In the genomic region with DNA sequence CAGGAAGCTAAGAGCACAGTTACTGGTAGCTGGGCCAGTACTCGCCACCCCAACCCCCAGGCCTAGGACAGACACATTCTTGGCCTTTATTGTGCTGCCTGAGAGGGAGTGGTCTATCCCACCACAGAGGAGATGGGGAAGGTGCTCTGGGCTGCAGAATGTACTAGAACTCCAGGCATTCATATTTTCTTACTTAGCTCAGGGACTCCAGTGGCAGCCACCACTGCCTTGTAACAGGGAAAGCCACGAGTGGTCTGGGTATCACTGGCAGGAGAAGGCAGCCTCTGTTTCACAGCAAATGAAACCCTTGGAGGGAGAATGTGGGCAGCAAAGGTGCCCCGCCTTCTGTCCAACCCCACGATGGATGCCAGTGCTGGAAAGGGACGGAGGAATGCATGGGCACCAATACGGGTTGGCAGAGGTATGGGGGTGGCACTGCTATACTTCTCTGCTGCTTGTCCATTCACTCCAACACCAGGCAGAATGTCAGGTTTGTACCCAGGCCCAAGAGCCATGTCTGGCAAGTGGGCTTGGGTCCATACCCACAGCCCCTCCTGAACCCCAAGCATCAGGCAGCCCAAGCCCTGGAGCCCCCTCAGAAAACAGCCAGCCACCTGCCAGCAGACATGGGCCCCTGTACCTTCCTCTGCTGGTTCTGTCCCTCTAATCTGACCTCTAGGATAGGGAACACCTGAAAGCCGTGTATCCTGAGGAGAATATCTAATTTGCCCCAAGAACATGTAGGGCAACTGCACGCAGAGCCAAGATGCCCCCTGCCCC, we compare ENCODE assay signal across 17 cellular contexts. TPM values are rescaled to one million over a fixed set of nuclear protein-coding genes. Genes with fewer than 3 reads are reported as not detected.
DNase-seq lines count a peak whose midpoint lies in the region; ATAC-seq, FAIRE-seq and TF ChIP-seq lines count a peak whose summit lies in the region.
"Had no signal": no experiment of that assay in that cellular context is flagged by ENCODE, and none has a peak within 500 bp of the region (broad histone marks: within the 10 kb centered on the region; RNA-seq: fewer than 3 reads in every experiment).

No MANE protein-coding gene starts in this region.

- FAIRE-seq in RCC 7860 (lab: Jason Lieb, UNC): no peak
- FAIRE-seq: A549 had no signal

- no peaks in the 10 kb centered on the region for H3K36me3 ChIP-seq in psoas muscle (ENCODE audit: insufficient read depth in 1 of 2, low read depth in 1 of 2)
- H3K36me3 ChIP-seq in vagina: no peaks in the 10 kb centered on the region
- H3K36me3 ChIP-seq: brain microvascular endothelial cell had no signal

- peaks cover 8% of the 10 kb centered on the region for H3K27me3 Mint-ChIP-seq in activated CD4-positive, alpha-beta T cell treated with anti-CD3 and anti-CD28 coated beads, Interleukin-2, amount 10 ng/mL, durations not matched to agents 7 days and 5 days

- intact Hi-C loops in Right ventricle myocardium superior (cut with DNase I) (no loop called here), Right ventricle myocardium inferior (cut with DNase I) (no loop called here), psoas muscle (cut with DNase I) (no loop called here), vagina (cut with DNase I) (no loop called here)

- no peak for TF ChIP-seq POLR2A in vagina (IDR thresholded peaks at IDR 0.05)

- POLR2A ChIA-PET in activated CD4-positive, alpha-beta T cell treated with anti-CD3 and anti-CD28 coated beads, Interleukin-2, amount 10 ng/mL, durations not matched to agents 7 days and 5 days (lab: Charles Lee): no interaction called here

- DNase-seq in Right ventricle myocardium superior (no peak), Right ventricle myocardium inferior (ENCODE audit: missing footprints) (no peak), islet precursor cell (peak; percentile 70), psoas muscle (no peak), vagina (ENCODE audit: extremely low spot score in 2 of 2) (no peak), RCC 7860 (ENCODE audit: low spot score) (no peak)
- no peak for DNase-seq in activated CD4-positive, alpha-beta T cell treated with anti-CD3 and anti-CD28 coated beads, Interleukin-2, amount 10 ng/mL, durations not matched to agents 7 days and 5 days
- DNase-seq: activated B cell treated with CpG ODN at 0.5 μM for 24 hours; activated naive CD4-positive, alpha-beta T cell treated with Interleukin-2 at 50 U/mL for 16 hours; DMS53; NCI-H1417 treated with DMSO at 0.1 percent for 48 hours had no signal

- H3K4me1 ChIP-seq in psoas muscle (peaks cover 10% of the 10 kb centered on the region), vagina (peaks cover 79% of the 10 kb centered on the region)

- no peak overlapping the region for H3K4me3 Mint-ChIP-seq in activated CD4-positive, alpha-beta T cell treated with anti-CD3 and anti-CD28 coated beads, Interleukin-2, amount 10 ng/mL, durations not matched to agents 7 days and 5 days
- H3K4me3 Mint-ChIP-seq: activated B cell treated with CpG ODN at 0.5 μM for 24 hours had no signal

- H3K27ac ChIP-seq in psoas muscle (peak overlapping the region; percentile 9), vagina (peak overlapping the region; percentile 32)
- H3K27ac ChIP-seq: A549, brain microvascular endothelial cell had no signal

- no peak for TF ChIP-seq CTCF in psoas muscle (IDR thresholded peaks at IDR 0.05)
- no peak for TF ChIP-seq CTCF in vagina (IDR thresholded peaks at IDR 0.05)

- no peak overlapping the region for H3K27ac Mint-ChIP-seq in activated CD4-positive, alpha-beta T cell treated with anti-CD3 and anti-CD28 coated beads, Interleukin-2, amount 10 ng/mL, durations not matched to agents 7 days and 5 days
- H3K27ac Mint-ChIP-seq: activated B cell treated with CpG ODN at 0.5 μM for 24 hours had no signal

- no peak overlapping the region for H3K4me3 ChIP-seq in psoas muscle
- no peak overlapping the region for H3K4me3 ChIP-seq in vagina
- H3K4me3 ChIP-seq: A549 had no signal

- ATAC-seq in Right ventricle myocardium superior (ENCODE audit: poor library complexity) (peak; percentile 34), Right ventricle myocardium inferior (no peak), psoas muscle (no peak), HG03045 (IDR thresholded peaks at IDR 0.05; ENCODE audit: unreplicated experiment) (no peak)
- ATAC-seq: A549 had no signal

- no peaks in the 10 kb centered on the region for H3K9me3 Mint-ChIP-seq in activated CD4-positive, alpha-beta T cell treated with anti-CD3 and anti-CD28 coated beads, Interleukin-2, amount 10 ng/mL, durations not matched to agents 7 days and 5 days
- H3K9me3 Mint-ChIP-seq: activated B cell treated with CpG ODN at 0.5 μM for 24 hours had no signal

- H3K36me3 Mint-ChIP-seq in activated CD4-positive, alpha-beta T cell treated with anti-CD3 and anti-CD28 coated beads, Interleukin-2, amount 10 ng/mL, durations not matched to agents 7 days and 5 days (ENCODE audit: low read depth): no peaks in the 10 kb centered on the region

- CTCF ChIA-PET in activated CD4-positive, alpha-beta T cell treated with anti-CD3 and anti-CD28 coated beads, Interleukin-2, amount 10 ng/mL, durations not matched to agents 7 days and 5 days (lab: Charles Lee): interaction anchor here (0.6 to 1.6 kb wide), 4 partner anchors 9 to 95 kb away, joined by 3 to 4 read pairs (median 3); no protein-coding TSS in a partner anchor

- H3K27me3 ChIP-seq in psoas muscle (ENCODE audit: insufficient read depth in 3 of 3, low read length in 2 of 3) (no peaks in the 10 kb centered on the region), vagina (no peaks in the 10 kb centered on the region)
- H3K27me3 ChIP-seq: brain microvascular endothelial cell had no signal

- WGBS in psoas muscle, 3 donors: 44 to 69% (median 64%) methylated on average over 8 of the region's 8 CpGs

- H3K9me3 ChIP-seq in psoas muscle (no peaks in the 10 kb centered on the region), vagina (no peaks in the 10 kb centered on the region)
- H3K9me3 ChIP-seq: A549 had no signal

- H3K4me1 Mint-ChIP-seq in activated CD4-positive, alpha-beta T cell treated with anti-CD3 and anti-CD28 coated beads, Interleukin-2, amount 10 ng/mL, durations not matched to agents 7 days and 5 days: peaks cover 5% of the 10 kb centered on the region

RNA-seq across cellular contexts. Expression of a gene that starts 4.6 kb away (rescaled TPM):
- 26.3 TPM for total RNA-seq in Right ventricle myocardium superior
- total RNA-seq in Right ventricle myocardium inferior: 28.5 TPM
- 10 to 100 TPM in 1 of 4 donors, 1 to 10 TPM in 3; 9.2 to 13.1 (median 9.6) TPM for total RNA-seq in psoas muscle
- 1 to 10 TPM; 3.8 to 5.7 (median 4.4) TPM for polyA plus RNA-seq in psoas muscle
- 52.8 TPM for total RNA-seq in vagina
- 10 to 100 TPM; 20.5 to 21.6 TPM for total RNA-seq in activated CD4-positive, alpha-beta T cell treated with anti-CD3 and anti-CD28 coated beads, Interleukin-2, amount 10 ng/mL, durations not matched to agents 7 days and 5 days

RNA-seq across cellular contexts. Expression of a gene that starts 25.3 kb away (rescaled TPM):
- total RNA-seq in Right ventricle myocardium superior (0.08 TPM), Right ventricle myocardium inferior (0.16 TPM), psoas muscle (not detected), vagina (not detected)
- polyA plus RNA-seq in psoas muscle: not detected
- 1 to 10 TPM; 5.5 to 6.2 TPM for total RNA-seq in activated CD4-positive, alpha-beta T cell treated with anti-CD3 and anti-CD28 coated beads, Interleukin-2, amount 10 ng/mL, durations not matched to agents 7 days and 5 days
- total RNA-seq: fibroblast of villous mesenchyme, osteoblast had no signal

RNA-seq across cellular contexts. Expression of a gene that starts 35.1 kb away (rescaled TPM):
- total RNA-seq in Right ventricle myocardium superior (9.1 TPM), Right ventricle myocardium inferior (10.2 TPM), psoas muscle (1 to 10 TPM; 3.6 to 5.8 (median 4.8) TPM), vagina (20.6 TPM)
- 1 to 10 TPM; 2.5 to 8.0 (median 2.9) TPM for polyA plus RNA-seq in psoas muscle
- 1 to 10 TPM; 7.5 TPM for total RNA-seq in activated CD4-positive, alpha-beta T cell treated with anti-CD3 and anti-CD28 coated beads, Interleukin-2, amount 10 ng/mL, durations not matched to agents 7 days and 5 days

RNA-seq across cellular contexts. Expression of a gene that starts 40.6 kb away (rescaled TPM):
- 0.13 TPM for total RNA-seq in Right ventricle myocardium superior
- total RNA-seq in Right ventricle myocardium inferior: 0.27 TPM
- total RNA-seq in psoas muscle: not detected
- under 1 TPM in 2 of 3 donors, not detected in 1; 0.01 to 0.06 TPM for polyA plus RNA-seq in psoas muscle
- total RNA-seq in vagina: not detected
- not detected for total RNA-seq in activated CD4-positive, alpha-beta T cell treated with anti-CD3 and anti-CD28 coated beads, Interleukin-2, amount 10 ng/mL, durations not matched to agents 7 days and 5 days
- total RNA-seq: activated B cell treated with CpG ODN at 0.5 μM for 24 hours, mononuclear cell had no signal

RNA-seq across cellular contexts. Expression of a gene that starts 58.0 kb away (rescaled TPM):
- total RNA-seq in Right ventricle myocardium superior (3.6 TPM), Right ventricle myocardium inferior (5.0 TPM), psoas muscle (1 to 10 TPM; 1.5 to 2.3 (median 1.9) TPM), vagina (17.7 TPM)
- 1 to 10 TPM in 2 of 3 donors, under 1 TPM in 1; 0.66 to 1.5 (median 1.1) TPM for polyA plus RNA-seq in psoas muscle
- total RNA-seq in activated CD4-positive, alpha-beta T cell treated with anti-CD3 and anti-CD28 coated beads, Interleukin-2, amount 10 ng/mL, durations not matched to agents 7 days and 5 days: under 1 TPM; 0.42 to 0.98 TPM
